In genomic region chr4:168551945-168552695, GRCh38 we compare ENCODE assay signal across 9 cellular contexts. TPM values are rescaled to one million over a fixed set of nuclear protein-coding genes. Genes with fewer than 3 reads are reported as not detected.
DNase-seq lines count a peak whose midpoint lies in the region; ATAC-seq and TF ChIP-seq lines count a peak whose summit lies in the region.
"Had no signal": no experiment of that assay in that cellular context is flagged by ENCODE, and none has a peak within 500 bp of the region (broad histone marks: within the 10 kb centered on the region; RNA-seq: fewer than 3 reads in every experiment).

No MANE protein-coding gene starts in this region.

- peak; percentile 68 for ATAC-seq in CD4-positive, alpha-beta T cell (ENCODE audit: poor library complexity)
- peak; percentile 61 for ATAC-seq in GM21786 (IDR thresholded peaks at IDR 0.05; ENCODE audit: unreplicated experiment)
- ATAC-seq in omental fat pad (ENCODE audit: low FRiP score): no peak
- ATAC-seq in HG03439 (IDR thresholded peaks at IDR 0.05; ENCODE audit: unreplicated experiment): no peak

- no peak overlapping the region for H3K27ac Mint-ChIP-seq in CD4-positive, alpha-beta T cell

- no peaks in the 10 kb centered on the region for H3K9me3 Mint-ChIP-seq in CD4-positive, alpha-beta T cell

- H3K27ac ChIP-seq in CD4-positive, alpha-beta T cell (ENCODE audit: low read depth, low read length): no peak overlapping the region

- no peaks in the 10 kb centered on the region for H3K36me3 Mint-ChIP-seq in CD4-positive, alpha-beta T cell (ENCODE audit: low read depth)

- peak in 2 of 10 experiments; percentile 1 for DNase-seq in CD4-positive, alpha-beta T cell
- peak; percentile 3 for DNase-seq in RPMI8226
- peak; percentile 41 for DNase-seq in iPS-NIHi7 (ENCODE audit: extremely low spot score)
- DNase-seq in omental fat pad (ENCODE audit: low spot score): no peak
- no peak for DNase-seq in AG08396 (ENCODE audit: low spot score)
- DNase-seq in SKM-1 treated with dmso at 0.1 percent for 144 hours (lab: John Stamatoyannopoulos, UW; ENCODE audit: unreplicated experiment): no peak
- DNase-seq: activated T-cell treated with anti-CD3 and anti-CD28 coated beads for 4 hours had no signal

- H3K27me3 Mint-ChIP-seq in CD4-positive, alpha-beta T cell: peaks cover 5% of the 10 kb centered on the region

- H3K9me3 ChIP-seq in CD4-positive, alpha-beta T cell (ENCODE audit: control insufficient read depth, low read length): no peaks in the 10 kb centered on the region

- intact Hi-C loops in CD4-positive, alpha-beta T cell (cut with DNase I, micrococcal nuclease): loop anchor here in 1 of 2 experiments (5.0 kb wide), 1 partner anchor 1530 kb away; no protein-coding TSS in a partner anchor

- H3K4me3 Mint-ChIP-seq in CD4-positive, alpha-beta T cell: no peak overlapping the region

- TF ChIP-seq CTCF in CD4-positive, alpha-beta T cell (IDR thresholded peaks at IDR 0.05): no peak
- TF ChIP-seq CTCF in omental fat pad (IDR thresholded peaks at IDR 0.05): no peak

- CTCF ChIA-PET in CD4-positive, alpha-beta T cell (lab: Charles Lee): interaction anchor here (1.4 kb wide), 1 partner anchor 38 kb away, joined by 3 read pairs; no protein-coding TSS in a partner anchor

- H3K27me3 ChIP-seq in CD4-positive, alpha-beta T cell (ENCODE audit: control insufficient read depth, insufficient read depth, low read length): no peaks in the 10 kb centered on the region

- POLR2A ChIA-PET in CD4-positive, alpha-beta T cell (lab: Charles Lee): no interaction called here

- H3K4me1 Mint-ChIP-seq in CD4-positive, alpha-beta T cell (ENCODE audit: low read depth): no peaks in the 10 kb centered on the region

RNA-seq across cellular contexts. Expression of gene PALLD, which starts 55.3 kb away (rescaled TPM):
- under 1 TPM; 0.49 to 0.78 TPM for total RNA-seq in CD4-positive, alpha-beta T cell
- total RNA-seq in omental fat pad: 100 to 1,000 TPM in 1 of 4 donors, 10 to 100 TPM in 3; 58.5 to 164 (median 84.2) TPM

Comparison
In these comparisons a context has a peak if more than half of its experiments do, and no peak if none do; other contexts are left out.
1. ATAC-seq: peak in CD4-positive, alpha-beta T cell (single experiment) and GM21786 (single experiment); none in omental fat pad (single experiment) and HG03439 (single experiment).
2. DNase-seq: peak in RPMI8226 (single experiment) and iPS-NIHi7 (single experiment); none in omental fat pad (single experiment), AG08396 (single experiment) and SKM-1 treated with dmso at 0.1 percent for 144 hours (single experiment).
3. RNA of gene PALLD, which starts 55.3 kb away (total RNA-seq): 58.5 to 164 TPM in omental fat pad; 0.49 to 0.78 TPM in CD4-positive, alpha-beta T cell; every median in the first group is over 10 times any median in the second.